ENCODE assay signal across 8 cellular contexts in genomic region chr1:240732390-240732789, GRCh38.
DNase-seq lines count a peak whose midpoint lies in the region; ATAC-seq and TF ChIP-seq lines count a peak whose summit lies in the region.
"Had no signal": no experiment of that assay in that cellular context is flagged by ENCODE, and none has a peak within 500 bp of the region (broad histone marks: within the 10 kb centered on the region; RNA-seq: fewer than 3 reads in every experiment).

No MANE protein-coding gene starts in this region.

- no peak overlapping the region for H3K27ac Mint-ChIP-seq in endodermal cell
- no peak overlapping the region for H3K27ac Mint-ChIP-seq in nephron progenitor cell
- H3K27ac Mint-ChIP-seq: activated naive CD4-positive, alpha-beta T cell treated with anti-CD3 and anti-CD28 coated beads, Interleukin-2, amount 50 U/mL, for 24 hours had no signal

- no peaks in the 10 kb centered on the region for H3K9me3 ChIP-seq in endodermal cell (ENCODE audit: control insufficient read depth, low read length)

- H3K9ac ChIP-seq in endodermal cell (ENCODE audit: extremely low read depth, low read length, poor library complexity, severe bottlenecking) = no peak overlapping the region

- H3K27ac ChIP-seq in endodermal cell (ENCODE audit: low read depth, low read length) = no peak overlapping the region

- H3K36me3 Mint-ChIP-seq in endodermal cell (ENCODE audit: low read depth) (no peaks in the 10 kb centered on the region), nephron progenitor cell (ENCODE audit: low read depth) (no peaks in the 10 kb centered on the region)
- H3K36me3 Mint-ChIP-seq: activated naive CD4-positive, alpha-beta T cell treated with anti-CD3 and anti-CD28 coated beads, Interleukin-2, amount 50 U/mL, for 24 hours had no signal

- TF ChIP-seq RAD21 in Ishikawa (IDR thresholded peaks at IDR 0.05; ENCODE audit: low read depth) = peak; percentile 52

- H3K4me3 ChIP-seq in GM12865 (ENCODE audit: low read depth, low read length) (no peak overlapping the region), endodermal cell (ENCODE audit: low read length) (no peak overlapping the region)

- H3K4me3 Mint-ChIP-seq in endodermal cell (no peak overlapping the region), nephron progenitor cell (no peak overlapping the region)
- H3K4me3 Mint-ChIP-seq: activated naive CD4-positive, alpha-beta T cell treated with anti-CD3 and anti-CD28 coated beads, Interleukin-2, amount 50 U/mL, for 24 hours had no signal

- peak; percentile 38 for DNase-seq in GM12865 (ENCODE audit: low read depth)
- DNase-seq in OCI-M1 (lab: John Stamatoyannopoulos, UW) = peak; percentile 75
- no peak for DNase-seq in endodermal cell
- no peak for DNase-seq in nephron progenitor cell
- no peak for DNase-seq in activated CD4-positive, alpha-beta T cell treated with anti-CD3 and anti-CD28 coated beads, Interleukin-2, amount 50 U/mL, for 4 hours

- TF ChIP-seq EP300 in Ishikawa (IDR thresholded peaks at IDR 0.05; ENCODE audit: borderline replicate concordance) = no peak

- H3K9me3 Mint-ChIP-seq in endodermal cell (peaks cover 2% of the 10 kb centered on the region), nephron progenitor cell (no peaks in the 10 kb centered on the region)
- H3K9me3 Mint-ChIP-seq: activated naive CD4-positive, alpha-beta T cell treated with anti-CD3 and anti-CD28 coated beads, Interleukin-2, amount 50 U/mL, for 24 hours had no signal

- peak; percentile 94 for ATAC-seq in GM21723 (IDR thresholded peaks at IDR 0.05; ENCODE audit: unreplicated experiment)

- H3K4me1 ChIP-seq in endodermal cell (ENCODE audit: control insufficient read depth, insufficient read depth, low read length) = no peaks in the 10 kb centered on the region

- no peaks in the 10 kb centered on the region for H3K27me3 ChIP-seq in endodermal cell (ENCODE audit: control insufficient read depth, insufficient read depth, low read length, poor library complexity, severe bottlenecking)

- H3K4me1 Mint-ChIP-seq in endodermal cell (no peaks in the 10 kb centered on the region), nephron progenitor cell (peaks cover 4% of the 10 kb centered on the region)
- H3K4me1 Mint-ChIP-seq: activated naive CD4-positive, alpha-beta T cell treated with anti-CD3 and anti-CD28 coated beads, Interleukin-2, amount 50 U/mL, for 24 hours had no signal

- no peaks in the 10 kb centered on the region for H3K36me3 ChIP-seq in endodermal cell (ENCODE audit: control insufficient read depth, insufficient read depth, low read length)

- H3K27me3 Mint-ChIP-seq in endodermal cell (ENCODE audit: insufficient read depth) (no peaks in the 10 kb centered on the region), nephron progenitor cell (ENCODE audit: low read depth, poor library complexity) (no peaks in the 10 kb centered on the region)

- WGBS in endodermal cell (ENCODE audit: insufficient coverage in 1 of 2, insufficient read length in 1 of 2), 2 experiments = 17 to 29% methylated on average over 2 to 5 of the region's 5 CpGs

- TF ChIP-seq CTCF in GM12865 (IDR thresholded peaks at IDR 0.05; ENCODE audit: insufficient read depth, low read depth, low read length, missing control alignments) = peak; percentile 53
- peak; percentile 83 for TF ChIP-seq CTCF in endodermal cell (conservative IDR thresholded peaks at IDR 0.05)
- peak; percentile 65 for TF ChIP-seq CTCF in nephron progenitor cell (IDR thresholded peaks at IDR 0.05)

TF ChIP-seq in Ishikawa, 13 proteins besides CTCF, POLR2A, EP300 and RAD21:
- TF ChIP-seq EGR1 (IDR thresholded peaks at IDR 0.05) (no peak), FOXM1 (IDR thresholded peaks at IDR 0.05; ENCODE audit: borderline replicate concordance, low read depth) (no peak), CREB1 (IDR thresholded peaks at IDR 0.05; ENCODE audit: low read depth) (no peak), TCF12 (IDR thresholded peaks at IDR 0.05; ENCODE audit: low read depth) (no peak), MAX (IDR thresholded peaks at IDR 0.05) (no peak)
TF ChIP-seq in Ishikawa: peak in this region for 0.

Comparison
In these comparisons a context has a peak if more than half of its experiments do, and no peak if none do; other contexts are left out.
1. DNase-seq: peak in GM12865 (single experiment) and OCI-M1 (single experiment); none in endodermal cell (single experiment), nephron progenitor cell (single experiment) and activated CD4-positive, alpha-beta T cell treated with anti-CD3 and anti-CD28 coated beads, Interleukin-2, amount 50 U/mL, for 4 hours (0 of 2).
2. Peak in every context shown above with its lines, with median percentiles within 50 percentile points of each other: CTCF ChIP-seq.